In genomic region chr22:29078869-29079207, GRCh38 we compare ENCODE assay signal across 27 cellular contexts. TPM values are rescaled to one million over a fixed set of nuclear protein-coding genes. Genes with fewer than 3 reads are reported as not detected.
A peak's percentile ranks its signal among the peaks of the same experiment; 100 is the strongest.
DNase-seq lines count a peak whose midpoint lies in the region; ATAC-seq and TF ChIP-seq lines count a peak whose summit lies in the region.
"Had no signal": no experiment of that assay in that cellular context is flagged by ENCODE, and none has a peak within 500 bp of the region (broad histone marks: within the 10 kb centered on the region; RNA-seq: fewer than 3 reads in every experiment).

No MANE protein-coding gene starts in this region.

- ATAC-seq in activated CD8-positive, alpha-beta T cell treated with anti-CD3 and anti-CD28 coated beads, Interleukin-2, amount 10 ng/mL, durations not matched to agents 7 days and 5 days = no peak
- ATAC-seq: activated naive CD8-positive, alpha-beta T cell treated with anti-CD3 and anti-CD28 coated beads, Interleukin-2, amount 50 U/mL, for 24 hours; foreskin keratinocyte; stimulated activated naive CD8-positive, alpha-beta T cell treated with anti-CD3 and anti-CD28 coated beads, Interleukin-15, Interleukin-2, amounts not matched to agents 100 U/mL and 50 U/mL, for 24 hours; WTC11 had no signal

- H3K9ac ChIP-seq in OCI-LY1 (ENCODE audit: low read length) = no peak overlapping the region
- H3K9ac ChIP-seq: parathyroid adenoma had no signal

- no peaks in the 10 kb centered on the region for H4K20me1 ChIP-seq in OCI-LY1 (ENCODE audit: insufficient read depth, low read length)

- DNase-seq in right atrium auricular region (ENCODE audit: low spot score) (no peak), NCI-H1694 (lab: John Stamatoyannopoulos, UW) (no peak), RKO (ENCODE audit: low spot score) (no peak), GOT3 (lab: John Stamatoyannopoulos, UW) (no peak)
- DNase-seq in activated CD8-positive, alpha-beta T cell treated with anti-CD3 and anti-CD28 coated beads, Interleukin-2, amount 10 ng/mL, durations not matched to agents 7 days and 5 days = no peak
- DNase-seq: ACHN; activated CD4-positive, alpha-beta T cell treated with anti-CD3 and anti-CD28 coated beads, Interleukin-2, amount 50 U/mL, for 48 hours; activated effector memory CD4-positive, alpha-beta T cell treated with anti-CD3 and anti-CD28 coated beads, Interleukin-2, amount 50 U/mL, for 16 hours; activated naive CD8-positive, alpha-beta T cell treated with anti-CD3 and anti-CD28 coated beads, Interleukin-2, amount 50 U/mL, for 24 hours; foreskin keratinocyte; IMR-90; mesendoderm; MM.1S; natural killer cell; stimulated activated CD4-positive, alpha-beta T cell treated with anti-CD3 and anti-CD28 coated beads, Interleukin-2, amount 100 ng/mL, for 24 hours; stimulated activated naive CD8-positive, alpha-beta T cell treated with anti-CD3 and anti-CD28 coated beads, Interleukin-15, Interleukin-2, amounts not matched to agents 100 U/mL and 50 U/mL, for 24 hours; uterus had no signal

- no peaks in the 10 kb centered on the region for H3K9me3 Mint-ChIP-seq in activated CD8-positive, alpha-beta T cell treated with anti-CD3 and anti-CD28 coated beads, Interleukin-2, amount 10 ng/mL, durations not matched to agents 7 days and 5 days (ENCODE audit: insufficient read depth)
- H3K9me3 Mint-ChIP-seq: activated naive CD8-positive, alpha-beta T cell treated with anti-CD3 and anti-CD28 coated beads, Interleukin-2, amount 50 U/mL, for 24 hours; natural killer cell; WTC11 had no signal

- peaks cover 59% of the 10 kb centered on the region for H3K27me3 Mint-ChIP-seq in activated CD8-positive, alpha-beta T cell treated with anti-CD3 and anti-CD28 coated beads, Interleukin-2, amount 10 ng/mL, durations not matched to agents 7 days and 5 days (ENCODE audit: low read depth)

- H3K79me2 ChIP-seq in OCI-LY1 (ENCODE audit: insufficient read depth, low read length) = no peaks in the 10 kb centered on the region

- H3K27ac Mint-ChIP-seq in activated CD8-positive, alpha-beta T cell treated with anti-CD3 and anti-CD28 coated beads, Interleukin-2, amount 10 ng/mL, durations not matched to agents 7 days and 5 days = no peak overlapping the region
- H3K27ac Mint-ChIP-seq: activated naive CD8-positive, alpha-beta T cell treated with anti-CD3 and anti-CD28 coated beads, Interleukin-2, amount 50 U/mL, for 24 hours had no signal

- TF ChIP-seq CTCF in 22Rv1 (IDR thresholded peaks at IDR 0.05) = no peak
- TF ChIP-seq CTCF in OCI-LY1 (IDR thresholded peaks at IDR 0.05; ENCODE audit: low read length) = no peak
- no peak for TF ChIP-seq CTCF in right atrium auricular region (IDR thresholded peaks at IDR 0.05)

- H3K4me1 ChIP-seq in OCI-LY1 (ENCODE audit: insufficient read depth, low read length, severe bottlenecking) (peaks cover 34% of the 10 kb centered on the region), right atrium auricular region (peaks cover 0 to 56% of the 10 kb centered on the region in 2 donors)
- H3K4me1 ChIP-seq: foreskin keratinocyte, parathyroid adenoma, uterus had no signal

- no peaks in the 10 kb centered on the region for H3F3A ChIP-seq in OCI-LY1 (ENCODE audit: insufficient read depth, low read length)

- H2AFZ ChIP-seq in OCI-LY1 (ENCODE audit: low read length) = no peak overlapping the region
- H2AFZ ChIP-seq: parathyroid adenoma had no signal

- H3K9me3 ChIP-seq in OCI-LY1 (ENCODE audit: low read length) = no peaks in the 10 kb centered on the region
- no peaks in the 10 kb centered on the region for H3K9me3 ChIP-seq in right atrium auricular region
- H3K9me3 ChIP-seq: SJSA1, uterus had no signal

- POLR2A ChIA-PET in activated CD8-positive, alpha-beta T cell treated with anti-CD3 and anti-CD28 coated beads, Interleukin-2, amount 10 ng/mL, durations not matched to agents 7 days and 5 days (lab: Charles Lee) = no interaction called here

- H3K27me3 ChIP-seq in OCI-LY1 (ENCODE audit: insufficient read depth, low read length) (no peaks in the 10 kb centered on the region), right atrium auricular region (no peaks in the 10 kb centered on the region)
- H3K27me3 ChIP-seq: foreskin keratinocyte, SJSA1, uterus had no signal

- H3K36me3 Mint-ChIP-seq in activated CD8-positive, alpha-beta T cell treated with anti-CD3 and anti-CD28 coated beads, Interleukin-2, amount 10 ng/mL, durations not matched to agents 7 days and 5 days (ENCODE audit: low read depth) = no peaks in the 10 kb centered on the region
- H3K36me3 Mint-ChIP-seq: natural killer cell, WTC11 had no signal

- H3K27ac ChIP-seq in 22Rv1 (peak overlapping the region; percentile 42; the same call in 1 of the 2 replicates), OCI-LY1 (ENCODE audit: low read depth, low read length, poor library complexity, severe bottlenecking) (peak overlapping the region; percentile 82), right atrium auricular region (peak overlapping the region; percentile 43 to 53), skin epidermis (peak overlapping the region in 19 of 21 experiments; percentile 3 to 71 (median 49))
- H3K27ac ChIP-seq: foreskin keratinocyte, parathyroid adenoma, SJSA1 had no signal

- peaks cover 18% of the 10 kb centered on the region for H3K4me1 Mint-ChIP-seq in activated CD8-positive, alpha-beta T cell treated with anti-CD3 and anti-CD28 coated beads, Interleukin-2, amount 10 ng/mL, durations not matched to agents 7 days and 5 days (ENCODE audit: low read depth)

- no peaks in the 10 kb centered on the region for H3K36me3 ChIP-seq in OCI-LY1 (ENCODE audit: insufficient read depth, low read length)
- H3K36me3 ChIP-seq in right atrium auricular region = no peaks in the 10 kb centered on the region
- H3K36me3 ChIP-seq: SJSA1, uterus had no signal

- CTCF ChIA-PET in activated CD8-positive, alpha-beta T cell treated with anti-CD3 and anti-CD28 coated beads, Interleukin-2, amount 10 ng/mL, durations not matched to agents 7 days and 5 days (lab: Charles Lee) = no interaction called here

- H3K4me3 ChIP-seq in OCI-LY1 (ENCODE audit: low read depth, low read length, poor library complexity, severe bottlenecking) = no peak overlapping the region
- H3K4me3 ChIP-seq in right atrium auricular region = no peak overlapping the region
- no peak overlapping the region for H3K4me3 ChIP-seq in skin epidermis
- H3K4me3 ChIP-seq: SJSA1, uterus had no signal

- H3K4me2 ChIP-seq in OCI-LY1 (ENCODE audit: low read length) = no peak overlapping the region; the same call in 1 of the 2 replicates

- no peak overlapping the region for H3K4me3 Mint-ChIP-seq in activated CD8-positive, alpha-beta T cell treated with anti-CD3 and anti-CD28 coated beads, Interleukin-2, amount 10 ng/mL, durations not matched to agents 7 days and 5 days
- H3K4me3 Mint-ChIP-seq: activated naive CD8-positive, alpha-beta T cell treated with anti-CD3 and anti-CD28 coated beads, Interleukin-2, amount 50 U/mL, for 24 hours; WTC11 had no signal

- H3K9me2 ChIP-seq in OCI-LY1 (ENCODE audit: low read depth, low read length) = no peaks in the 10 kb centered on the region

RNA-seq across cellular contexts. Expression of gene KREMEN1, which starts 6.0 kb away (rescaled TPM):
- 10 to 100 TPM; 39.7 to 44.7 TPM for total RNA-seq in right atrium auricular region
- total RNA-seq in activated CD8-positive, alpha-beta T cell treated with anti-CD3 and anti-CD28 coated beads, Interleukin-2, amount 10 ng/mL, durations not matched to agents 7 days and 5 days = under 1 TPM in 1 of 2 experiments, not detected in 1; 0.16 TPM

RNA-seq across cellular contexts. Expression of gene C22orf31, which starts 17.2 kb away (rescaled TPM):
- not detected for total RNA-seq in right atrium auricular region
- not detected for total RNA-seq in activated CD8-positive, alpha-beta T cell treated with anti-CD3 and anti-CD28 coated beads, Interleukin-2, amount 10 ng/mL, durations not matched to agents 7 days and 5 days
- total RNA-seq: bronchial epithelial cell; dermis blood vessel endothelial cell; foreskin keratinocyte; IMR-90; kidney epithelial cell; natural killer cell; SJSA1; T-helper 2 cell treated with Interferon-gamma antibody and Interleukin-4, amounts not matched to agents 100 ng/mL and 5 ng/mL, for 36 hours; uterus; WTC11 had no signal

Comparison
In these comparisons a context has a peak if more than half of its experiments do, and no peak if none do; other contexts are left out.
1. RNA of gene KREMEN1, which starts 6.0 kb away (total RNA-seq): 39.7 to 44.7 TPM in right atrium auricular region; 0.16 TPM in activated CD8-positive, alpha-beta T cell treated with anti-CD3 and anti-CD28 coated beads, Interleukin-2, amount 10 ng/mL, durations not matched to agents 7 days and 5 days; every median in the first group is over 10 times any median in the second.
2. Peak in every context shown above with its lines, with median percentiles within 50 percentile points of each other: H3K27ac ChIP-seq.